1 cellular context compared by ENCODE assay signal in genomic region chr19:44943801-44944249, GRCh38.
TF ChIP-seq lines count a peak whose summit lies in the region.

No MANE protein-coding gene starts in this region.

TF ChIP-seq in H1, 55 proteins besides CTCF, POLR2A, EP300 and RAD21:
- no peak for TF ChIP-seq TAF1 (IDR thresholded peaks at IDR 0.05; ENCODE audit: low read depth, low read length)
